ENCODE assay signal across 17 cellular contexts in the genomic region with DNA sequence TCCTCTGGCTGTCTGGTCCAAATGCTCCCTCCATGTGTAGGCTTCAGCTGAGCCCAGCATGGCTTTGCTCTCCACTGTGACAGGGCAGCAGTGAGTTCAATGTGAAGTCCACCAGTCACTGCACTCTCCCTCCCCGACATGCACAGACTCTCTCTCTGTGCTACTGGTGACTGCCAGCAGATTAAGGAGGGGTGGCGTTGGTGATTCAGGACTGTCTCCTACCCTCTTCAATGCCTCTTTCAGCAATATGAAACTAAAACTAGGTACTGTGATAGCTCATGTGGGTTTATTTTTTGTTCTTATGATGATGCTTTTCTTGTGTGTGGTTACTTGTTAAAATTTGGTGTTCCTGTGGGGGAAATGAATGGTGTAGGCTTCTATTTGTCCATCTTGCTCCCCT.
DNase-seq lines count a peak whose midpoint lies in the region; ATAC-seq and TF ChIP-seq lines count a peak whose summit lies in the region.
"Had no signal": no experiment of that assay in that cellular context is flagged by ENCODE, and none has a peak within 500 bp of the region (broad histone marks: within the 10 kb centered on the region; RNA-seq: fewer than 3 reads in every experiment).

No MANE protein-coding gene starts in this region.

- intact Hi-C loops in head of caudate nucleus (cut with DNase I): no loop called here

- ATAC-seq in GM18520 (IDR thresholded peaks at IDR 0.05; ENCODE audit: unreplicated experiment) (peak; percentile 68), GM19395 (IDR thresholded peaks at IDR 0.05; ENCODE audit: unreplicated experiment) (peak; percentile 63)

- H3K4ac ChIP-seq in neuronal stem cell (ENCODE audit: low read length): no peak overlapping the region

- no CpG with 5 or more reads among the region's 2 CpGs for WGBS in neuronal stem cell (ENCODE audit: extremely low coverage in 2 of 2, insufficient read length in 2 of 2, insufficient replicate concordance in 1 of 2), 2 donors
- WGBS in smooth muscle cell (ENCODE audit: low lambda C conversion rate): 25% methylated on average over 2 of the region's 2 CpGs

- H3K9me2 ChIP-seq in MM.1S (replicated peaks; ENCODE audit: insufficient read depth, low read length): no peaks in the 10 kb centered on the region

- peak; percentile 85 for DNase-seq in MM.1S
- DNase-seq in neuronal stem cell (ENCODE audit: low spot score): no peak
- DNase-seq in smooth muscle cell (lab: John Stamatoyannopoulos, UW; ENCODE audit: unreplicated experiment): no peak
- no peak for DNase-seq in NCI-H1930 (lab: John Stamatoyannopoulos, UW)
- DNase-seq in head of caudate nucleus: no peak
- DNase-seq: anterior cingulate cortex, DMS79, heart left ventricle, NCI-H1417 treated with DMSO at 0.1 percent for 48 hours, NCI-H526 treated with DMSO at 0.1 percent for 48 hours, stomach had no signal

- H3K79me2 ChIP-seq in MM.1S (ENCODE audit: low read length) (no peaks in the 10 kb centered on the region), smooth muscle cell (ENCODE audit: low read depth) (no peaks in the 10 kb centered on the region)

- H2BK15ac ChIP-seq in neuronal stem cell (ENCODE audit: low read length): no peak overlapping the region

- no peak overlapping the region for H3K14ac ChIP-seq in neuronal stem cell (ENCODE audit: low read length)

- H3K4me2 ChIP-seq in MM.1S (ENCODE audit: low read depth, low read length) (peak overlapping the region; percentile 49), neuronal stem cell (ENCODE audit: insufficient read depth, low read length, poor library complexity, severe bottlenecking) (no peak overlapping the region), smooth muscle cell (no peak overlapping the region)
- H3K4me2 ChIP-seq: BLaER1 treated with 17β-estradiol and CSF1 and Interleukin-3, amounts not matched to agents 10 nM and 100 nM had no signal

- H3K4me1 ChIP-seq in MM.1S (ENCODE audit: low read length): peaks cover 28% of the 10 kb centered on the region
- no peaks in the 10 kb centered on the region for H3K4me1 ChIP-seq in neuronal stem cell (ENCODE audit: control insufficient read depth in 2 of 2, insufficient read depth in 1 of 2, low read depth in 1 of 2, low read length in 2 of 2)
- no peaks in the 10 kb centered on the region for H3K4me1 ChIP-seq in smooth muscle cell (ENCODE audit: low read depth)
- H3K4me1 ChIP-seq: BLaER1 treated with 17β-estradiol and CSF1 and Interleukin-3, amounts not matched to agents 10 nM and 100 nM; prostate gland; stomach had no signal

- no peaks in the 10 kb centered on the region for H3K9me3 ChIP-seq in MM.1S (replicated peaks; ENCODE audit: insufficient read depth, low read length)
- peaks cover 0 to 7% of the 10 kb centered on the region in 2 donors for H3K9me3 ChIP-seq in neuronal stem cell (replicated peaks in 1 of 2; ENCODE audit: control insufficient read depth in 2 of 2, insufficient read depth in 1 of 2, low read depth in 1 of 2, low read length in 2 of 2)
- no peaks in the 10 kb centered on the region for H3K9me3 ChIP-seq in smooth muscle cell (replicated peaks; ENCODE audit: low read depth)
- H3K9me3 ChIP-seq: BLaER1 treated with 17β-estradiol and CSF1 and Interleukin-3, amounts not matched to agents 10 nM and 100 nM; heart left ventricle; prostate gland; stomach had no signal

- H3F3A ChIP-seq in MM.1S (ENCODE audit: insufficient read depth, low read length) (peaks cover 19% of the 10 kb centered on the region), smooth muscle cell (ENCODE audit: low read depth) (no peaks in the 10 kb centered on the region)

- H3K79me1 ChIP-seq in neuronal stem cell (ENCODE audit: low read depth, low read length): no peaks in the 10 kb centered on the region

- H3K4me3 ChIP-seq in MM.1S (ENCODE audit: low read length) (no peak overlapping the region), neuronal stem cell (ENCODE audit: low read length in 2 of 2) (no peak overlapping the region), smooth muscle cell (no peak overlapping the region)
- H3K4me3 ChIP-seq: BLaER1 treated with 17β-estradiol and CSF1 and Interleukin-3, amounts not matched to agents 10 nM and 100 nM; coronary artery; heart left ventricle; prostate gland; stomach had no signal

- no peak overlapping the region for H2BK120ac ChIP-seq in neuronal stem cell (ENCODE audit: low read depth, low read length)

- H4K8ac ChIP-seq in neuronal stem cell (ENCODE audit: low read depth, low read length): no peak overlapping the region

- H2AFZ ChIP-seq in MM.1S (ENCODE audit: low read length) (peak overlapping the region; percentile 22), neuronal stem cell (ENCODE audit: low read length) (peak overlapping the region; percentile 2), smooth muscle cell (ENCODE audit: low read depth) (no peak overlapping the region)

- H3K23ac ChIP-seq in neuronal stem cell (ENCODE audit: low read depth, low read length, poor library complexity): no peak overlapping the region

- no peak overlapping the region for H2BK12ac ChIP-seq in neuronal stem cell (ENCODE audit: low read length)

- no peaks in the 10 kb centered on the region for H3K36me3 ChIP-seq in MM.1S (replicated peaks; ENCODE audit: insufficient read depth, low read length)
- no peaks in the 10 kb centered on the region for H3K36me3 ChIP-seq in neuronal stem cell (replicated peaks in 1 of 2; ENCODE audit: control insufficient read depth in 2 of 2, insufficient read depth in 2 of 2, low read length in 2 of 2)
- H3K36me3 ChIP-seq in smooth muscle cell (ENCODE audit: low read depth): no peaks in the 10 kb centered on the region
- H3K36me3 ChIP-seq: BLaER1 treated with 17β-estradiol and CSF1 and Interleukin-3, amounts not matched to agents 10 nM and 100 nM; heart left ventricle; prostate gland; stomach had no signal

- H3K27me3 ChIP-seq in MM.1S (replicated peaks; ENCODE audit: insufficient read depth, low read length) (no peaks in the 10 kb centered on the region), neuronal stem cell (ENCODE audit: control insufficient read depth in 3 of 3, insufficient read depth in 3 of 3, low read depth in 1 of 3, low read length in 3 of 3) (no peaks in the 10 kb centered on the region), smooth muscle cell (ENCODE audit: low read depth) (no peaks in the 10 kb centered on the region)
- H3K27me3 ChIP-seq: BLaER1 treated with 17β-estradiol and CSF1 and Interleukin-3, amounts not matched to agents 10 nM and 100 nM; heart left ventricle; stomach had no signal

- H3K9ac ChIP-seq in MM.1S (ENCODE audit: low read length) (peak overlapping the region; percentile 8; the same call in 1 of the 2 replicates), neuronal stem cell (ENCODE audit: low read depth, low read length, poor library complexity) (no peak overlapping the region), smooth muscle cell (ENCODE audit: low read depth) (no peak overlapping the region)
- H3K9ac ChIP-seq: BLaER1 treated with 17β-estradiol and CSF1 and Interleukin-3, amounts not matched to agents 10 nM and 100 nM had no signal

- TF ChIP-seq CTCF in MM.1S (IDR thresholded peaks at IDR 0.05; ENCODE audit: low read length) (no peak), smooth muscle cell (IDR thresholded peaks at IDR 0.05; ENCODE audit: borderline replicate concordance, insufficient read depth, poor library complexity, severe bottlenecking) (no peak)

- H4K20me1 ChIP-seq in MM.1S (ENCODE audit: insufficient read depth, low read length) (no peaks in the 10 kb centered on the region), smooth muscle cell (ENCODE audit: low read depth) (no peaks in the 10 kb centered on the region)
- H4K20me1 ChIP-seq: BLaER1 treated with 17β-estradiol and CSF1 and Interleukin-3, amounts not matched to agents 10 nM and 100 nM had no signal

- H2BK5ac ChIP-seq in neuronal stem cell (ENCODE audit: low read length): no peak overlapping the region

- H3K18ac ChIP-seq in neuronal stem cell (ENCODE audit: low read length): peak overlapping the region; percentile 21

- H3K27ac ChIP-seq in MM.1S (ENCODE audit: low read length) (peak overlapping the region; percentile 77), neuronal stem cell (replicated peaks; ENCODE audit: low read length) (no peak overlapping the region), smooth muscle cell (ENCODE audit: low read depth) (no peak overlapping the region)
- H3K27ac ChIP-seq: BLaER1 treated with 17β-estradiol and CSF1 and Interleukin-3, amounts not matched to agents 10 nM and 100 nM; coronary artery; heart left ventricle; prostate gland; RWPE1; stomach had no signal

- H4K91ac ChIP-seq in neuronal stem cell (ENCODE audit: low read depth, low read length, poor library complexity): no peak overlapping the region

- no peak overlapping the region for H2AK5ac ChIP-seq in neuronal stem cell (ENCODE audit: low read depth, low read length)
